ENCODE assay signal across 18 cellular contexts in the genomic region with DNA sequence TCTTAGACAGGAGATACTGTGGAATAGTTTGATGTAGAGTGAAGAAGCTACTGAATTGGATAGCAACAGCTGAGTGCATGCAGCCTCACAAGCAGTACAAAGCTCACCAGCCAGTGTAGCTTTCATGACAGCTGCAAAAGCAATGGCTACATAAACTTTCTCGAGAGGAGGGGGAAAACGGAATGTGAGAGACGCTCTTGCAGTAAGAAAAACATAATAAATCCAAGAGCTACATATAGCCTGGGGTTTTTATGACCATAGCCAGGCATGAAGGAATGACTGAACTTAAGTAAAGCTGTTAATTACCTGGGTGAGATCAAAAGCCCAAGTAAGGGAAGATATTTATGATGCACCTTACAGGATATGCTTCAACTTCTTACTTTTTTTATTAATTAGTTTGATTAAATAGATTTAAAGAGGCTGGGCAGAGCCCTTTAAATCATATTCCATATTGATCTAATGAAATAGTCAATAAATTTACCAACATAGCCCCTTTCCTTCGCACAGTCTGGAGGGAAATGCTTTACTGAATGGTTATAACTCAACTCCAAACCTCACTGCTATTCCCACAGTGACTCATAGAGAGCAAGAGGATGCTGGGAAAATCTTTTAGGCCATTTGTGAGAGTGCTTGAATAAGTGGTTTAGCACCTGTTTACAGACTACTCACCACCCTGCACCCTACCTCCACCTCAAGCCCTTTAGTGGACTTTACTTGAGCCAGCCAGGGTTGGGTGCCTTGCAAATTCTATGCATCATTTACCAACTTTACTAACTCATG.
"Had no signal": no experiment of that assay in that cellular context is flagged by ENCODE, and none has a peak within 500 bp of the region (broad histone marks: within the 10 kb centered on the region; RNA-seq: fewer than 3 reads in every experiment).

No MANE protein-coding gene starts in this region.

- H3K27ac ChIP-seq: gastrocnemius medialis, pancreas, right lobe of liver, testis, tibial artery had no signal

- H3K9me3 ChIP-seq: gastrocnemius medialis, mucosa of descending colon, pancreas, right lobe of liver, testis had no signal

- H3K36me3 ChIP-seq: gastrocnemius medialis, pancreas, right lobe of liver, tibial artery had no signal

- H3K27me3 ChIP-seq: gastrocnemius medialis, pancreas, right lobe of liver, testis, tibial artery had no signal

- H3K4me3 ChIP-seq: gastrocnemius medialis, lung, mucosa of descending colon, pancreas, right lobe of liver, testis, tibial artery had no signal

- DNase-seq: cerebellar nuclear complex; cortex of kidney; effector memory CD8-positive, alpha-beta T cell; foreskin fibroblast; gastrocnemius medialis; head of caudate nucleus; mucosa of descending colon; naive thymus-derived CD4-positive, alpha-beta T cell; occipital lobe; pancreas; right lobe of liver; stimulated activated CD4-positive, alpha-beta T cell treated with anti-CD3 and anti-CD28 coated beads, Interleukin-2, amount 100 ng/mL, for 24 hours; stimulated activated CD4-positive, alpha-beta T cell treated with anti-CD3 and anti-CD28 coated beads, Interleukin-4, amount 100 ng/mL, for 24 hours; stimulated activated naive CD8-positive, alpha-beta T cell treated with anti-CD3 and anti-CD28 coated beads, Interleukin-15, Interleukin-2, amounts not matched to agents 100 U/mL and 50 U/mL, for 24 hours; substantia nigra; testis; tibial artery had no signal

- H3K4me1 ChIP-seq: gastrocnemius medialis, pancreas, right lobe of liver, testis, tibial artery had no signal
